In genomic region chr9:88660611-88661010, GRCh38 we compare ENCODE assay signal across 11 cellular contexts.
DNase-seq lines count a peak whose midpoint lies in the region; ATAC-seq, FAIRE-seq and TF ChIP-seq lines count a peak whose summit lies in the region.
"Had no signal": no experiment of that assay in that cellular context is flagged by ENCODE, and none has a peak within 500 bp of the region (broad histone marks: within the 10 kb centered on the region; RNA-seq: fewer than 3 reads in every experiment).

No MANE protein-coding gene starts in this region.

- no TSS peak for BruUV-seq in Panc1 (replicated peaks; lab: Mats Ljungman, UMichigan)

- H3K27me3 Mint-ChIP-seq in glutamatergic neuron (ENCODE audit: unreplicated experiment) = no peaks in the 10 kb centered on the region

- in situ Hi-C loops in Panc1 (cut with HindIII; ENCODE audit: low pct_unique_long_range_greater_than_20kb, low sequenced_read_pairs) = no loop called here

- ATAC-seq in Panc1 (no peak), GM19328 (IDR thresholded peaks at IDR 0.05; ENCODE audit: unreplicated experiment) (no peak)

- peak; percentile 23 for FAIRE-seq in A204.1 (lab: Jason Lieb, UNC)

- no peak overlapping the region for H3K27ac ChIP-seq in Panc1 (ENCODE audit: low read length)
- H3K27ac ChIP-seq in RWPE1 = no peak overlapping the region
- no peak overlapping the region for H3K27ac ChIP-seq in coronary artery

- H3K9me3 ChIP-seq in Panc1 (ENCODE audit: control insufficient read depth, insufficient read depth, low read depth, low read length) = no peaks in the 10 kb centered on the region

- H3K4me3 ChIP-seq in GM12875 (ENCODE audit: low read depth, low read length) (no peak overlapping the region), Panc1 (ENCODE audit: low read depth in 2 of 2, low read length in 2 of 2) (no peak overlapping the region), coronary artery (no peak overlapping the region)

- no peaks in the 10 kb centered on the region for H3K4me1 Mint-ChIP-seq in glutamatergic neuron (ENCODE audit: low read depth, unreplicated experiment)
- H3K4me1 Mint-ChIP-seq: naive B cell had no signal

- no peaks in the 10 kb centered on the region for H3K36me3 ChIP-seq in Panc1 (ENCODE audit: control insufficient read depth, insufficient read depth, low read length)

- TF ChIP-seq CTCF in GM12875 (IDR thresholded peaks at IDR 0.05; ENCODE audit: borderline replicate concordance, insufficient read depth, low read depth, low read length) (peak; percentile 40; the same call in 1 of the 2 replicates), Panc1 (IDR thresholded peaks at IDR 0.05) (peak; percentile 22; the same call in 1 of the 2 replicates), glutamatergic neuron (IDR thresholded peaks at IDR 0.05; ENCODE audit: partially characterized antibody, unreplicated experiment) (peak; percentile 54), RWPE1 (conservative IDR thresholded peaks at IDR 0.05; ENCODE audit: low read depth) (no peak), coronary artery (IDR thresholded peaks at IDR 0.05) (no peak)

- no peaks in the 10 kb centered on the region for H3K36me3 Mint-ChIP-seq in glutamatergic neuron (ENCODE audit: unreplicated experiment)
- H3K36me3 Mint-ChIP-seq: naive B cell had no signal

- intact Hi-C loops in Panc1 (cut with micrococcal nuclease; ENCODE audit: unreplicated experiment) = no loop called here

- no peaks in the 10 kb centered on the region for H3K4me1 ChIP-seq in Panc1 (ENCODE audit: control insufficient read depth, insufficient read depth, low read length)

- H3K9me3 Mint-ChIP-seq in glutamatergic neuron (ENCODE audit: unreplicated experiment) = peaks cover 2% of the 10 kb centered on the region
- H3K9me3 Mint-ChIP-seq: dendritic cell treated with granulocyte-macrophage colony-stimulating factor and Interleukin-4, amounts not matched to agents 40 ng/mL and 50 ng/mL, for 4 days; naive B cell had no signal

- DNase-seq in Panc1 (ENCODE audit: low read depth, low spot score) (no peak), glutamatergic neuron (peak; percentile 43), RWPE1 (ENCODE audit: low spot score) (no peak), coronary artery (ENCODE audit: low spot score) (no peak)
- no peak for DNase-seq in stimulated activated CD4-positive, alpha-beta T cell treated with anti-CD3 and anti-CD28 coated beads, Interleukin-4, amount 100 ng/mL, for 1 hour
- DNase-seq: naive B cell, NCI-H1930 had no signal

- no peaks in the 10 kb centered on the region for H3K27me3 ChIP-seq in Panc1 (ENCODE audit: control insufficient read depth, insufficient read depth, low read length)

- CTCF ChIA-PET in Panc1 (lab: Charles Lee) = no interaction called here
- CTCF ChIA-PET in RWPE1 (lab: Yijun Ruan, JAX) = interaction anchor here (0.6 kb wide), 3 partner anchors 340 to 1289 kb away, joined by 3 to 4 read pairs (median 3); no protein-coding TSS in a partner anchor

- H3K27ac Mint-ChIP-seq in glutamatergic neuron (ENCODE audit: unreplicated experiment) = no peak overlapping the region
- H3K27ac Mint-ChIP-seq: dendritic cell treated with granulocyte-macrophage colony-stimulating factor and Interleukin-4, amounts not matched to agents 40 ng/mL and 50 ng/mL, for 4 days; naive B cell had no signal

- H3K4me3 Mint-ChIP-seq in glutamatergic neuron (ENCODE audit: unreplicated experiment) = no peak overlapping the region
- H3K4me3 Mint-ChIP-seq: dendritic cell treated with granulocyte-macrophage colony-stimulating factor and Interleukin-4, amounts not matched to agents 40 ng/mL and 50 ng/mL, for 4 days; naive B cell had no signal

- POLR2A ChIA-PET in Panc1 (lab: Charles Lee) (no interaction called here), RWPE1 (lab: Yijun Ruan, JAX; ENCODE audit: low non-redundant PET) (no interaction called here)

Comparison
In these comparisons a context has a peak if more than half of its experiments do, and no peak if none do; other contexts are left out.
1. CTCF ChIP-seq: peak in GM12875 (single experiment), Panc1 (single experiment) and glutamatergic neuron (single experiment); none in RWPE1 (single experiment) and coronary artery (single experiment).